Comparison of ENCODE assay signal across 14 cellular contexts in the genomic region with DNA sequence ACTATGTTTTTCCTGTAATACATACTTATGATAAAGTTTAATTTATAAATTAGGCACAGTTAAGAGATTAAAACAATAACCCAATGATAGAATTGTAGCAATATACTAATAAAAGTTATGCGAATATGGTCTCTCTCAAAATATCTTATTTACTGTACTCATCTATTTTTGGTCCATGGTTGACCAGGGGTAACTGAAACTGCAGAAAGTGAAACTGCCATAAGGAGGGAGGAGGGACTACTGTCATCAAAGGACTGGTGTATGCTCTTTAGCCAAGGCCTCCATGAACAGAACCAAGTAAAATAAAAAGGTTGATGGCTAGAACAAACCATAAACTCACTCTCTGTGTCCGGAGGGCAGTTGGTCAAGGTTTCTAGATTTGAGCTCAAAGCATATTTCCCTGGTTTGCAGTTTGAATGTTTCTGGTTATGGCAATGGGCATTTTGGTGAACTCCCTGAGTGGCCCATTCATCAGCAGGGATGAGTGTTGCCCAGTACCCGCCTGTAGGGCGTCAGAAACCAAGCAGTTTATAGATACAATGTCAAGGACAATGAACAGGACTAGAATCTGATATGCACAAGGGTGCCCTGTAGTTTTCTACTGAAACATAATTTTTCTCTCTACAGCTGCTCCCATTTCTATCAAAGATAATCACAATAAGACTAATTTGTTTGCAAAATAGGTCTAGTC. TPM values are rescaled to one million over a fixed set of nuclear protein-coding genes. Genes with fewer than 3 reads are reported as not detected.
DNase-seq lines count a peak whose midpoint lies in the region; ATAC-seq and TF ChIP-seq lines count a peak whose summit lies in the region.
"Had no signal": no experiment of that assay in that cellular context is flagged by ENCODE, and none has a peak within 500 bp of the region (broad histone marks: within the 10 kb centered on the region; RNA-seq: fewer than 3 reads in every experiment).

No MANE protein-coding gene starts in this region.

- CTCF ChIA-PET in CD8-positive, alpha-beta T cell (lab: Charles Lee), result no interaction called here
- CTCF ChIA-PET in SK-N-SH (lab: Yijun Ruan, JAX), result no interaction called here

- H3K27ac ChIP-seq in CD8-positive, alpha-beta T cell (ENCODE audit: low read depth, low read length), result no peak overlapping the region
- no peak overlapping the region for H3K27ac ChIP-seq in SK-N-SH (ENCODE audit: low read depth in 2 of 2, low read length in 1 of 2)
- H3K27ac ChIP-seq: parathyroid adenoma, uterus had no signal

- no peak overlapping the region for H2AFZ ChIP-seq in SK-N-SH (ENCODE audit: low read depth)
- H2AFZ ChIP-seq: parathyroid adenoma had no signal

- intact Hi-C loops in CD8-positive, alpha-beta T cell (cut with DNase I, micrococcal nuclease), result no loop called here
- intact Hi-C loops in sciatic nerve (cut with DNase I), result no loop called here

- peaks cover 23% of the 10 kb centered on the region for H3K36me3 Mint-ChIP-seq in CD8-positive, alpha-beta T cell

- H3K4me3 ChIP-seq in CD8-positive, alpha-beta T cell (ENCODE audit: low read depth, low read length), result no peak overlapping the region
- H3K4me3 ChIP-seq in SK-N-SH (ENCODE audit: low read depth in 2 of 2, low read length in 1 of 2), result no peak overlapping the region
- H3K4me3 ChIP-seq: uterus had no signal

- no peak for TF ChIP-seq EP300 in SK-N-SH (IDR thresholded peaks at IDR 0.05; ENCODE audit: borderline replicate concordance in 1 of 2, low read depth in 1 of 2, low read length in 1 of 2)

- WGBS in SK-N-SH (ENCODE audit: low lambda C conversion rate), result 97% methylated on average over 4 of the region's 4 CpGs

- peaks cover 77% of the 10 kb centered on the region for H3K79me2 ChIP-seq in SK-N-SH (ENCODE audit: insufficient read depth)

- no peak for TF ChIP-seq CTCF in CD8-positive, alpha-beta T cell (IDR thresholded peaks at IDR 0.05)
- TF ChIP-seq CTCF in SK-N-SH (IDR thresholded peaks at IDR 0.05), result no peak

- H3K27me3 Mint-ChIP-seq in CD8-positive, alpha-beta T cell (ENCODE audit: low read depth), result no peaks in the 10 kb centered on the region
- H3K27me3 Mint-ChIP-seq: activated naive CD8-positive, alpha-beta T cell treated with anti-CD3 and anti-CD28 coated beads, Interleukin-2, amount 50 U/mL, for 24 hours had no signal

- no peak for TF ChIP-seq RAD21 in SK-N-SH (IDR thresholded peaks at IDR 0.05; ENCODE audit: low read length)

- no peaks in the 10 kb centered on the region for H4K20me1 ChIP-seq in SK-N-SH (ENCODE audit: insufficient read depth)

- no peaks in the 10 kb centered on the region for H3K9me3 Mint-ChIP-seq in CD8-positive, alpha-beta T cell

- no peaks in the 10 kb centered on the region for H3F3A ChIP-seq in SK-N-SH (replicated peaks; ENCODE audit: insufficient read depth)

- peaks cover 13% of the 10 kb centered on the region for H3K4me1 ChIP-seq in CD8-positive, alpha-beta T cell (ENCODE audit: insufficient read depth, low read length)
- no peaks in the 10 kb centered on the region; a peak in 1 of 4 replicates for H3K4me1 ChIP-seq in SK-N-SH (ENCODE audit: control insufficient read depth in 1 of 2, insufficient read depth in 2 of 2, low read depth in 1 of 2, low read length in 1 of 2)
- H3K4me1 ChIP-seq: parathyroid adenoma had no signal

- H3K27me3 ChIP-seq in CD8-positive, alpha-beta T cell (ENCODE audit: insufficient read depth, low read length), result no peaks in the 10 kb centered on the region
- H3K27me3 ChIP-seq in SK-N-SH (ENCODE audit: insufficient read depth), result no peaks in the 10 kb centered on the region
- H3K27me3 ChIP-seq: uterus had no signal

- H3K9me3 ChIP-seq in CD8-positive, alpha-beta T cell (ENCODE audit: low read length), result no peaks in the 10 kb centered on the region
- H3K9me3 ChIP-seq in SK-N-SH, result no peaks in the 10 kb centered on the region
- H3K9me3 ChIP-seq: uterus had no signal

- DNase-seq in CD8-positive, alpha-beta T cell, result no peak
- DNase-seq in NCI-H774 (lab: John Stamatoyannopoulos, UW), result no peak
- DNase-seq in SK-N-SH, result no peak
- DNase-seq in sciatic nerve (ENCODE audit: low spot score), result no peak
- no peak for DNase-seq in NCI-H526 (lab: John Stamatoyannopoulos, UW)
- DNase-seq: activated CD4-positive, CD25-positive, alpha-beta regulatory T cell treated with anti-CD3 and anti-CD28 coated beads, Interleukin-2, amount 50 U/mL, for 72 hours; activated naive CD8-positive, alpha-beta T cell treated with anti-CD3 and anti-CD28 coated beads, Interleukin-2, amount 50 U/mL, for 24 hours; islet precursor cell; Karpas-422; uterus had no signal

- peaks cover 73% of the 10 kb centered on the region for H3K4me1 Mint-ChIP-seq in CD8-positive, alpha-beta T cell (ENCODE audit: low read depth)

- H3K27ac Mint-ChIP-seq in CD8-positive, alpha-beta T cell, result peak overlapping the region; percentile 57
- H3K27ac Mint-ChIP-seq: activated naive CD8-positive, alpha-beta T cell treated with anti-CD3 and anti-CD28 coated beads, Interleukin-2, amount 50 U/mL, for 24 hours had no signal

- no peaks in the 10 kb centered on the region for H3K36me3 ChIP-seq in CD8-positive, alpha-beta T cell (ENCODE audit: insufficient read depth, low read length)
- no peaks in the 10 kb centered on the region for H3K36me3 ChIP-seq in SK-N-SH (replicated peaks in 1 of 2; ENCODE audit: control insufficient read depth in 1 of 2, insufficient read depth in 2 of 2, low read length in 1 of 2)
- H3K36me3 ChIP-seq: uterus had no signal

- H3K4me3 Mint-ChIP-seq in CD8-positive, alpha-beta T cell, result no peak overlapping the region
- H3K4me3 Mint-ChIP-seq: activated naive CD8-positive, alpha-beta T cell treated with anti-CD3 and anti-CD28 coated beads, Interleukin-2, amount 50 U/mL, for 24 hours had no signal

- no peak overlapping the region for H3K4me2 ChIP-seq in SK-N-SH

- H3K9ac ChIP-seq in SK-N-SH, result no peak overlapping the region
- H3K9ac ChIP-seq: parathyroid adenoma had no signal

- POLR2A ChIA-PET in CD8-positive, alpha-beta T cell (lab: Charles Lee), result interaction anchor here (1.0 kb wide), 1 partner anchor 9 kb away, joined by 3 read pairs; no protein-coding TSS in a partner anchor
- POLR2A ChIA-PET in SK-N-SH (lab: Yijun Ruan, JAX), result no interaction called here

- no peak for ATAC-seq in CD8-positive, alpha-beta T cell
- ATAC-seq in GM19351 (IDR thresholded peaks at IDR 0.05; ENCODE audit: unreplicated experiment) (peak; percentile 95), HG02798 (IDR thresholded peaks at IDR 0.05; ENCODE audit: poor library complexity, unreplicated experiment) (peak; percentile 96), HG03565 (IDR thresholded peaks at IDR 0.05; ENCODE audit: unreplicated experiment) (peak; percentile 97), sciatic nerve (no peak)
- ATAC-seq: activated naive CD8-positive, alpha-beta T cell treated with anti-CD3 and anti-CD28 coated beads, Interleukin-2, amount 50 U/mL, for 24 hours had no signal

- H3K9me2 ChIP-seq in SK-N-SH, result no peaks in the 10 kb centered on the region

TF ChIP-seq in SK-N-SH, 30 proteins besides CTCF, POLR2A, EP300 and RAD21 (continues in another document):
- no peak for TF ChIP-seq RCOR1 (IDR thresholded peaks at IDR 0.05; ENCODE audit: low read length)
- TF ChIP-seq, protein P1, sequence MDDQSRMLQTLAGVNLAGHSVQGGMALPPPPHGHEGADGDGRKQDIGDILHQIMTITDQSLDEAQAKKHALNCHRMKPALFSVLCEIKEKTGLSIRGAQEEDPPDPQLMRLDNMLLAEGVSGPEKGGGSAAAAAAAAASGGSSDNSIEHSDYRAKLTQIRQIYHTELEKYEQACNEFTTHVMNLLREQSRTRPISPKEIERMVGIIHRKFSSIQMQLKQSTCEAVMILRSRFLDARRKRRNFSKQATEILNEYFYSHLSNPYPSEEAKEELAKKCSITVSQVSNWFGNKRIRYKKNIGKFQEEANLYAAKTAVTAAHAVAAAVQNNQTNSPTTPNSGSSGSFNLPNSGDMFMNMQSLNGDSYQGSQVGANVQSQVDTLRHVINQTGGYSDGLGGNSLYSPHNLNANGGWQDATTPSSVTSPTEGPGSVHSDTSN (IDR thresholded peaks at IDR 0.05), result no peak
- TF ChIP-seq, protein P2, sequence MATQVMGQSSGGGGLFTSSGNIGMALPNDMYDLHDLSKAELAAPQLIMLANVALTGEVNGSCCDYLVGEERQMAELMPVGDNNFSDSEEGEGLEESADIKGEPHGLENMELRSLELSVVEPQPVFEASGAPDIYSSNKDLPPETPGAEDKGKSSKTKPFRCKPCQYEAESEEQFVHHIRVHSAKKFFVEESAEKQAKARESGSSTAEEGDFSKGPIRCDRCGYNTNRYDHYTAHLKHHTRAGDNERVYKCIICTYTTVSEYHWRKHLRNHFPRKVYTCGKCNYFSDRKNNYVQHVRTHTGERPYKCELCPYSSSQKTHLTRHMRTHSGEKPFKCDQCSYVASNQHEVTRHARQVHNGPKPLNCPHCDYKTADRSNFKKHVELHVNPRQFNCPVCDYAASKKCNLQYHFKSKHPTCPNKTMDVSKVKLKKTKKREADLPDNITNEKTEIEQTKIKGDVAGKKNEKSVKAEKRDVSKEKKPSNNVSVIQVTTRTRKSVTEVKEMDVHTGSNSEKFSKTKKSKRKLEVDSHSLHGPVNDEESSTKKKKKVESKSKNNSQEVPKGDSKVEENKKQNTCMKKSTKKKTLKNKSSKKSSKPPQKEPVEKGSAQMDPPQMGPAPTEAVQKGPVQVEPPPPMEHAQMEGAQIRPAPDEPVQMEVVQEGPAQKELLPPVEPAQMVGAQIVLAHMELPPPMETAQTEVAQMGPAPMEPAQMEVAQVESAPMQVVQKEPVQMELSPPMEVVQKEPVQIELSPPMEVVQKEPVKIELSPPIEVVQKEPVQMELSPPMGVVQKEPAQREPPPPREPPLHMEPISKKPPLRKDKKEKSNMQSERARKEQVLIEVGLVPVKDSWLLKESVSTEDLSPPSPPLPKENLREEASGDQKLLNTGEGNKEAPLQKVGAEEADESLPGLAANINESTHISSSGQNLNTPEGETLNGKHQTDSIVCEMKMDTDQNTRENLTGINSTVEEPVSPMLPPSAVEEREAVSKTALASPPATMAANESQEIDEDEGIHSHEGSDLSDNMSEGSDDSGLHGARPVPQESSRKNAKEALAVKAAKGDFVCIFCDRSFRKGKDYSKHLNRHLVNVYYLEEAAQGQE (IDR thresholded peaks at IDR 0.05; ENCODE audit: low read depth, low read length), result no peak
- TF ChIP-seq, protein P3, sequence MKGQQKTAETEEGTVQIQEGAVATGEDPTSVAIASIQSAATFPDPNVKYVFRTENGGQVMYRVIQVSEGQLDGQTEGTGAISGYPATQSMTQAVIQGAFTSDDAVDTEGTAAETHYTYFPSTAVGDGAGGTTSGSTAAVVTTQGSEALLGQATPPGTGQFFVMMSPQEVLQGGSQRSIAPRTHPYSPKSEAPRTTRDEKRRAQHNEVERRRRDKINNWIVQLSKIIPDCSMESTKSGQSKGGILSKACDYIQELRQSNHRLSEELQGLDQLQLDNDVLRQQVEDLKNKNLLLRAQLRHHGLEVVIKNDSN (IDR thresholded peaks at IDR 0.05; ENCODE audit: borderline replicate concordance, low read depth), result no peak
- no peak for TF ChIP-seq GATA2 (CRISPR knock-in tag; IDR thresholded peaks at IDR 0.05)
- no peak for TF ChIP-seq ELF1 (IDR thresholded peaks at IDR 0.05)
- no peak for TF ChIP-seq TCF12 (IDR thresholded peaks at IDR 0.05)
- no peak for TF ChIP-seq GABPA (IDR thresholded peaks at IDR 0.05; ENCODE audit: low read depth)

RNA-seq across cellular contexts. Expression of a gene that starts 19.8 kb away (rescaled TPM):
- total RNA-seq in CD8-positive, alpha-beta T cell, result 10 to 100 TPM; 75.2 to 77.9 TPM
- 4.4 and 6.1 TPM in 2 replicates for polyA plus RNA-seq in SK-N-SH (2012; rRNA removed)
- polyA plus RNA-seq in SK-N-SH (2012; cell fraction: cytosol; rRNA removed), result 4.6 and 5.1 TPM in 2 replicates
- polyA plus RNA-seq in SK-N-SH (2012; cell fraction: nucleus; rRNA removed), result 11.7 and 12.8 TPM in 2 replicates
- total RNA-seq in sciatic nerve, result 33.7 TPM

Comparison
In these comparisons a context has a peak if more than half of its experiments do, and no peak if none do; other contexts are left out.
1. ATAC-seq: peak in GM19351 (single experiment), HG02798 (single experiment) and HG03565 (single experiment); none in CD8-positive, alpha-beta T cell (single experiment) and sciatic nerve (single experiment).